13 cellular contexts compared by ENCODE assay signal in genomic region chr2:74917702-74918619, GRCh38. TPM values are rescaled to one million over a fixed set of nuclear protein-coding genes. Genes with fewer than 3 reads are reported as not detected.
A peak's percentile ranks its signal among the peaks of the same experiment; 100 is the strongest.
DNase-seq lines count a peak whose midpoint lies in the region; ATAC-seq and TF ChIP-seq lines count a peak whose summit lies in the region.
"Had no signal": no experiment of that assay in that cellular context is flagged by ENCODE, and none has a peak within 500 bp of the region (broad histone marks: within the 10 kb centered on the region; RNA-seq: fewer than 3 reads in every experiment).

No MANE protein-coding gene starts in this region.

- no peak overlapping the region for H2BK15ac ChIP-seq in mesenchymal stem cell (ENCODE audit: low read depth, poor library complexity, severe bottlenecking)

- H2AFZ ChIP-seq in mesenchymal stem cell (ENCODE audit: low read depth, low read length) = no peak overlapping the region

- H3K23ac ChIP-seq in mesenchymal stem cell (ENCODE audit: low read length in 2 of 2) = no peak overlapping the region

- H3K27ac Mint-ChIP-seq in activated CD8-positive, alpha-beta memory T cell treated with anti-CD3 and anti-CD28 coated beads, Interleukin-2, amount 10 ng/mL, durations not matched to agents 7 days and 5 days = no peak overlapping the region
- no peak overlapping the region for H3K27ac Mint-ChIP-seq in activated CD4-positive, alpha-beta memory T cell treated with anti-CD3 and anti-CD28 coated beads for 36 hours

- no peak overlapping the region for H2BK5ac ChIP-seq in mesenchymal stem cell (ENCODE audit: low read depth, low read length, poor library complexity, severe bottlenecking)

- H3K18ac ChIP-seq in mesenchymal stem cell (ENCODE audit: low read depth in 1 of 2, low read length in 2 of 2) = peak overlapping the region in 1 of 2 experiments; percentile 15

- H3K4me3 Mint-ChIP-seq in activated CD8-positive, alpha-beta memory T cell treated with anti-CD3 and anti-CD28 coated beads, Interleukin-2, amount 10 ng/mL, durations not matched to agents 7 days and 5 days = no peak overlapping the region
- H3K4me3 Mint-ChIP-seq in activated CD4-positive, alpha-beta memory T cell treated with anti-CD3 and anti-CD28 coated beads for 36 hours = no peak overlapping the region

- H3K36me3 ChIP-seq in mesenchymal stem cell (ENCODE audit: control insufficient read depth in 1 of 2, insufficient read depth in 2 of 2, low read depth in 1 of 2, low read length in 2 of 2) = no peaks in the 10 kb centered on the region
- H3K36me3 ChIP-seq in vagina = no peaks in the 10 kb centered on the region

- no peak overlapping the region for H4K8ac ChIP-seq in mesenchymal stem cell (ENCODE audit: low read length)

- ATAC-seq in activated CD8-positive, alpha-beta memory T cell treated with anti-CD3 and anti-CD28 coated beads, Interleukin-2, amount 10 ng/mL, durations not matched to agents 7 days and 5 days = no peak
- ATAC-seq in HG02938 (IDR thresholded peaks at IDR 0.05; ENCODE audit: unreplicated experiment) = no peak

- DNase-seq in Caki2 (ENCODE audit: low read depth) = peak; percentile 88
- DNase-seq in M059J (ENCODE audit: low read depth) = peak; percentile 98
- DNase-seq in choroid plexus epithelial cell (ENCODE audit: low read depth) = peak; percentile 66
- DNase-seq in mesenchymal stem cell = peak; percentile 87
- no peak for DNase-seq in activated CD8-positive, alpha-beta memory T cell treated with anti-CD3 and anti-CD28 coated beads, Interleukin-2, amount 10 ng/mL, durations not matched to agents 7 days and 5 days
- DNase-seq in activated CD4-positive, alpha-beta memory T cell treated with anti-CD3 and anti-CD28 coated beads for 36 hours = no peak
- DNase-seq in vagina (ENCODE audit: extremely low spot score in 2 of 2) = no peak
- DNase-seq: activated CD4-positive, CD25-positive, alpha-beta regulatory T cell treated with anti-CD3 and anti-CD28 coated beads, Interleukin-2, amount 50 U/mL, for 72 hours; activated naive CD4-positive, alpha-beta T cell; DMS153; stimulated activated CD4-positive, alpha-beta T cell treated with anti-CD3 and anti-CD28 coated beads, Interleukin-12 subunit alpha, Interleukin-12 subunit beta, amount 100 ng/mL, for 4 hours; stimulated activated naive CD4-positive, alpha-beta T cell had no signal

- CTCF ChIA-PET in activated CD8-positive, alpha-beta memory T cell treated with anti-CD3 and anti-CD28 coated beads, Interleukin-2, amount 10 ng/mL, durations not matched to agents 7 days and 5 days (lab: Charles Lee) = interaction anchor here (1.4 to 2.1 kb wide), 2 partner anchors 147 to 483 kb away, joined by 5 to 6 read pairs; no protein-coding TSS in a partner anchor
- CTCF ChIA-PET in activated CD4-positive, alpha-beta memory T cell treated with anti-CD3 and anti-CD28 coated beads for 36 hours (lab: Charles Lee) = interaction anchor here (0.6 to 2.8 kb wide), 11 partner anchors 9 to 692 kb away, joined by 3 to 17 read pairs (median 4); no protein-coding TSS in a partner anchor

- in situ Hi-C loops in Caki2 (cut with HindIII; ENCODE audit: low pct_unique_long_range_greater_than_20kb, low sequenced_read_pairs) = no loop called here

- peaks cover 3% of the 10 kb centered on the region for H3K9me3 ChIP-seq in mesenchymal stem cell (ENCODE audit: control insufficient read depth, low read length)
- H3K9me3 ChIP-seq in vagina = no peaks in the 10 kb centered on the region

- no peak overlapping the region for H3K4me2 ChIP-seq in mesenchymal stem cell (ENCODE audit: low read length, poor library complexity, severe bottlenecking)

- H3K27me3 ChIP-seq in mesenchymal stem cell (ENCODE audit: control insufficient read depth in 1 of 2, insufficient read depth in 1 of 2, low read length in 2 of 2) (no peaks in the 10 kb centered on the region), vagina (no peaks in the 10 kb centered on the region)

- H3K9ac ChIP-seq in mesenchymal stem cell (ENCODE audit: low read length) = no peak overlapping the region

- TF ChIP-seq POLR2A in vagina (IDR thresholded peaks at IDR 0.05) = no peak

- H3K36me3 Mint-ChIP-seq in activated CD8-positive, alpha-beta memory T cell treated with anti-CD3 and anti-CD28 coated beads, Interleukin-2, amount 10 ng/mL, durations not matched to agents 7 days and 5 days = no peaks in the 10 kb centered on the region
- H3K36me3 Mint-ChIP-seq in activated CD4-positive, alpha-beta memory T cell treated with anti-CD3 and anti-CD28 coated beads for 36 hours = no peaks in the 10 kb centered on the region

- peak overlapping the region in 1 of 2 experiments; percentile 23 for H2BK12ac ChIP-seq in mesenchymal stem cell (ENCODE audit: low read length in 2 of 2)

- POLR2A ChIA-PET in activated CD4-positive, alpha-beta memory T cell treated with anti-CD3 and anti-CD28 coated beads for 36 hours (lab: Charles Lee) = no interaction called here

- intact Hi-C loops in activated CD4-positive, alpha-beta memory T cell treated with anti-CD3 and anti-CD28 coated beads for 36 hours (cut with micrococcal nuclease) = loop anchor here (2.0 to 10.0 kb wide), 3 partner anchors 65 to 689 kb away; no protein-coding TSS in a partner anchor
- intact Hi-C loops in vagina (cut with DNase I) = no loop called here

- H2BK120ac ChIP-seq in mesenchymal stem cell (ENCODE audit: low read depth, low read length) = no peak overlapping the region

- H3K4me3 ChIP-seq in choroid plexus epithelial cell (ENCODE audit: low read depth, low read length) = no peak overlapping the region
- no peak overlapping the region for H3K4me3 ChIP-seq in mesenchymal stem cell (ENCODE audit: insufficient read depth in 1 of 2, low read depth in 1 of 2, low read length in 2 of 2)
- no peak overlapping the region for H3K4me3 ChIP-seq in vagina

- no peak overlapping the region for H3K4ac ChIP-seq in mesenchymal stem cell (ENCODE audit: low read depth in 1 of 2, low read length in 2 of 2)

- no peak for TF ChIP-seq CTCF in choroid plexus epithelial cell (conservative IDR thresholded peaks at IDR 0.05; ENCODE audit: low read depth, low read length)
- no peak for TF ChIP-seq CTCF in vagina (IDR thresholded peaks at IDR 0.05)

- H3K4me1 ChIP-seq in mesenchymal stem cell (ENCODE audit: control insufficient read depth, insufficient read depth, low read depth, low read length) (peaks cover 6% of the 10 kb centered on the region), vagina (peaks cover 6% of the 10 kb centered on the region)

- no peak overlapping the region for H3K14ac ChIP-seq in mesenchymal stem cell (ENCODE audit: low read length in 2 of 2)

- H3K4me1 Mint-ChIP-seq in activated CD8-positive, alpha-beta memory T cell treated with anti-CD3 and anti-CD28 coated beads, Interleukin-2, amount 10 ng/mL, durations not matched to agents 7 days and 5 days = peaks cover 24% of the 10 kb centered on the region
- H3K4me1 Mint-ChIP-seq in activated CD4-positive, alpha-beta memory T cell treated with anti-CD3 and anti-CD28 coated beads for 36 hours (ENCODE audit: low read depth) = no peaks in the 10 kb centered on the region

- H2AK5ac ChIP-seq in mesenchymal stem cell (ENCODE audit: low read length, severe bottlenecking) = no peak overlapping the region

- H4K91ac ChIP-seq in mesenchymal stem cell (ENCODE audit: low read length) = no peak overlapping the region

- WGBS in mesenchymal stem cell = 54% methylated on average over 17 of the region's 20 CpGs

- H3K27me3 Mint-ChIP-seq in activated CD8-positive, alpha-beta memory T cell treated with anti-CD3 and anti-CD28 coated beads, Interleukin-2, amount 10 ng/mL, durations not matched to agents 7 days and 5 days = peaks cover 61% of the 10 kb centered on the region
- peaks cover 21% of the 10 kb centered on the region for H3K27me3 Mint-ChIP-seq in activated CD4-positive, alpha-beta memory T cell treated with anti-CD3 and anti-CD28 coated beads for 36 hours

- H3K27ac ChIP-seq in mesenchymal stem cell (ENCODE audit: low read length, poor library complexity, severe bottlenecking) (no peak overlapping the region), vagina (no peak overlapping the region)

- H3K79me1 ChIP-seq in mesenchymal stem cell (replicated peaks; ENCODE audit: low read length, poor library complexity, severe bottlenecking) = no peaks in the 10 kb centered on the region

- no peaks in the 10 kb centered on the region for H3K9me3 Mint-ChIP-seq in activated CD8-positive, alpha-beta memory T cell treated with anti-CD3 and anti-CD28 coated beads, Interleukin-2, amount 10 ng/mL, durations not matched to agents 7 days and 5 days (ENCODE audit: low read depth)
- no peaks in the 10 kb centered on the region for H3K9me3 Mint-ChIP-seq in activated CD4-positive, alpha-beta memory T cell treated with anti-CD3 and anti-CD28 coated beads for 36 hours

RNA-seq across cellular contexts. Expression of gene POLE4, which starts 40.5 kb away (rescaled TPM):
- total RNA-seq in Caki2 (2014; rRNA removed; shearing (Covaris generic); ENCODE audit: low replicate concordance) = 66.6 and 68.5 TPM in 2 replicates
- total RNA-seq in M059J (2014; rRNA removed; shearing (Covaris generic)) = 11.7 and 18.4 TPM in 2 replicates
- polyA plus RNA-seq in mesenchymal stem cell (2013, experiment 1 of 2) = 30.3 TPM
- polyA plus RNA-seq in mesenchymal stem cell (2013, experiment 2 of 2) = 31.9 TPM
- total RNA-seq in activated CD8-positive, alpha-beta memory T cell treated with anti-CD3 and anti-CD28 coated beads, Interleukin-2, amount 10 ng/mL, durations not matched to agents 7 days and 5 days = 10 to 100 TPM; 46.9 to 49.3 TPM
- total RNA-seq in activated CD4-positive, alpha-beta memory T cell treated with anti-CD3 and anti-CD28 coated beads for 36 hours = 10 to 100 TPM; 54.6 to 58.0 TPM
- total RNA-seq in vagina = 21.6 TPM

Comparison
In these comparisons a context has a peak if more than half of its experiments do, and no peak if none do; other contexts are left out.
1. DNase-seq: peak in Caki2 (single experiment), M059J (single experiment), choroid plexus epithelial cell (single experiment) and mesenchymal stem cell (single experiment); none in activated CD8-positive, alpha-beta memory T cell treated with anti-CD3 and anti-CD28 coated beads, Interleukin-2, amount 10 ng/mL, durations not matched to agents 7 days and 5 days (single experiment), activated CD4-positive, alpha-beta memory T cell treated with anti-CD3 and anti-CD28 coated beads for 36 hours (single experiment) and vagina (0 of 2).